In genomic region chr3:120326784-120327183, GRCh38 we compare ENCODE assay signal across 22 cellular contexts. TPM values are rescaled to one million over a fixed set of nuclear protein-coding genes. Genes with fewer than 3 reads are reported as not detected.
"Had no signal": no experiment of that assay in that cellular context is flagged by ENCODE, and none has a peak within 500 bp of the region (broad histone marks: within the 10 kb centered on the region; RNA-seq: fewer than 3 reads in every experiment).

No MANE protein-coding gene starts in this region.

- H3K27me3 ChIP-seq: SJSA1 had no signal

- H3K9ac ChIP-seq: KMS-11 had no signal

- ATAC-seq: K562 had no signal

- H3K4me3 ChIP-seq: K562, SJSA1, SK-N-MC had no signal

- H3K27ac ChIP-seq: KMS-11, SJSA1, SK-N-MC had no signal

- H3K4me2 ChIP-seq: KMS-11 had no signal

- H3K4me1 ChIP-seq: SJSA1 had no signal

- DNase-seq: Kasumi-1, MM.1S, NCI-H1092 treated with DMSO at 0.1 percent for 48 hours, NCI-H1436, NCI-H187, NCI-H2029, NCI-H2081 treated with DMSO at 0.1 percent for 48 hours, NCI-H2171 treated with DMSO at 0.1 percent for 48 hours, NCI-H345, NCI-H446 treated with DMSO at 0.1 percent for 48 hours, NCI-H510A treated with DMSO at 0.1 percent for 48 hours, NCI-H526, NCI-H82, Right ventricle myocardium superior, RPMI8226, SIG-M5 had no signal

- FAIRE-seq: K562, RCC 7860 had no signal

- H3K9me3 ChIP-seq: SJSA1 had no signal

RNA-seq across cellular contexts. Expression of gene GPR156, which starts 41.8 kb away (rescaled TPM):
- polyA plus RNA-seq: IgD-negative memory B cell had no signal
